Comparison of ENCODE assay signal across 24 cellular contexts in the genomic region with DNA sequence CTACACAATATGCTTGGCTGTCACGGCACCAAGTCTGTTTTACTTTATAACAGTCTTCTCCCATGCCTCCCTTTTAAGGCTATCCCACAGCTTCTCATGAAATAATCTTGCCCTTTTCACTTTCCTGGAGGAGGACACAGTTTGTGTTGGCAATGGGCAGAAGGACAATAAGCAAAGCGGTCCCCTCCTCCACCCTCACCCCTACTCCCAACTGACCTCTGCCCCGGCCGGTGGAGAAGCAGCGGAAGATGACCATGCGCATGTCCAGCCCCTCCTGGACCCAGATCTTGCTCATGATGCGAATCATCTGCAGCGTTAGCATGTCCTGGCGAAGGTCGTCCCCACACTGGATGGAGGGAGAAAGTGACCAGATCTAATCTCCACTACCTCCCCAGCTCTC. TPM values are rescaled to one million over a fixed set of nuclear protein-coding genes. Genes with fewer than 3 reads are reported as not detected.
DNase-seq lines count a peak whose midpoint lies in the region; ATAC-seq and TF ChIP-seq lines count a peak whose summit lies in the region.
"Had no signal": no experiment of that assay in that cellular context is flagged by ENCODE, and none has a peak within 500 bp of the region (broad histone marks: within the 10 kb centered on the region; RNA-seq: fewer than 3 reads in every experiment).

No MANE protein-coding gene starts in this region.

- no peaks in the 10 kb centered on the region for H3K27me3 Mint-ChIP-seq in stimulated activated naive B cell treated with anti-CD40 and anti-IgM and Interleukin-4, amounts not matched to agents 10 μg/mL and 1 μg/mL and 100 μg/mL, for 72 hours
- H3K27me3 Mint-ChIP-seq: activated naive CD8-positive, alpha-beta T cell treated with anti-CD3 and anti-CD28 coated beads, Interleukin-2, amount 10 ng/mL, durations not matched to agents 7 days and 5 days; activated T-helper 17 cell treated with anti-CD3 and anti-CD28 coated beads, Interleukin-2, amount 50 U/mL, for 72 hours; naive thymus-derived CD8-positive, alpha-beta T cell had no signal

- peaks cover 99% of the 10 kb centered on the region for H3K36me3 ChIP-seq in left ventricle myocardium inferior
- H3K36me3 ChIP-seq in mucosa of descending colon (ENCODE audit: low read depth), result peaks cover 7% of the 10 kb centered on the region

- no peak overlapping the region for H3K4me3 Mint-ChIP-seq in stimulated activated naive B cell treated with anti-CD40 and anti-IgM and Interleukin-4, amounts not matched to agents 10 μg/mL and 1 μg/mL and 100 μg/mL, for 72 hours
- H3K4me3 Mint-ChIP-seq: activated naive CD8-positive, alpha-beta T cell treated with anti-CD3 and anti-CD28 coated beads, Interleukin-2, amount 10 ng/mL, durations not matched to agents 7 days and 5 days; immature natural killer cell had no signal

- no peaks in the 10 kb centered on the region for H3K9me3 ChIP-seq in left ventricle myocardium inferior (replicated peaks)
- H3K9me3 ChIP-seq in mucosa of descending colon, result no peaks in the 10 kb centered on the region
- H3K9me3 ChIP-seq: A549; BLaER1 treated with 17β-estradiol and CSF1 and Interleukin-3, amounts not matched to agents 10 nM and 100 nM; lower lobe of right lung; upper lobe of left lung had no signal

- peaks cover 42 to 78% of the 10 kb centered on the region in 2 donors for H3K36me3 Mint-ChIP-seq in stimulated activated naive B cell treated with anti-CD40 and anti-IgM and Interleukin-4, amounts not matched to agents 10 μg/mL and 1 μg/mL and 100 μg/mL, for 72 hours

- no peaks in the 10 kb centered on the region for H3K27me3 ChIP-seq in left ventricle myocardium inferior (ENCODE audit: low read depth)
- H3K27me3 ChIP-seq: BLaER1 treated with 17β-estradiol and CSF1 and Interleukin-3, amounts not matched to agents 10 nM and 100 nM; upper lobe of left lung had no signal

- no peak for TF ChIP-seq CTCF in left ventricle myocardium inferior (IDR thresholded peaks at IDR 0.05; ENCODE audit: borderline replicate concordance)
- TF ChIP-seq CTCF in mucosa of descending colon (IDR thresholded peaks at IDR 0.05), result no peak

- peaks cover 0 to 8% of the 10 kb centered on the region in 2 donors for H3K4me1 Mint-ChIP-seq in stimulated activated naive B cell treated with anti-CD40 and anti-IgM and Interleukin-4, amounts not matched to agents 10 μg/mL and 1 μg/mL and 100 μg/mL, for 72 hours
- H3K4me1 Mint-ChIP-seq: immature natural killer cell had no signal

- intact Hi-C loops in left ventricle myocardium inferior (cut with micrococcal nuclease) (no loop called here), Right ventricle myocardium inferior (cut with DNase I) (no loop called here), mucosa of descending colon (cut with DNase I, micrococcal nuclease) (no loop called here)

- H3K4me1 ChIP-seq in left ventricle myocardium inferior, result peaks cover 77% of the 10 kb centered on the region
- H3K4me1 ChIP-seq in mucosa of descending colon (ENCODE audit: low read depth), result no peaks in the 10 kb centered on the region

- ATAC-seq in Right ventricle myocardium inferior (no peak), mucosa of descending colon (peak; percentile 11), esophagus mucosa (no peak)
- ATAC-seq in stimulated activated naive B cell treated with anti-CD40 and anti-IgM and Interleukin-4, amounts not matched to agents 10 μg/mL and 1 μg/mL and 100 μg/mL, for 72 hours (replicated peaks), result no peak
- ATAC-seq: A549; activated T-helper 17 cell treated with anti-CD3 and anti-CD28 coated beads, Interleukin-2, amount 50 U/mL, for 72 hours; lower lobe of right lung; naive thymus-derived CD8-positive, alpha-beta T cell had no signal

- DNase-seq in left ventricle myocardium inferior (no peak), Right ventricle myocardium inferior (ENCODE audit: missing footprints) (no peak), mucosa of descending colon (no peak), C1 segment of cervical spinal cord (lab: John Stamatoyannopoulos, UW) (no peak), Ammon's horn (ENCODE audit: low spot score) (no peak)
- no peak for DNase-seq in stimulated activated naive B cell treated with anti-CD40 and anti-IgM and Interleukin-4, amounts not matched to agents 10 μg/mL and 1 μg/mL and 100 μg/mL, for 72 hours
- DNase-seq in NK-92 treated with Interleukin-12 subunit alpha and Interleukin-12 subunit beta, amount 100 ng/mL, for 24 hours (lab: John Stamatoyannopoulos, UW), result no peak
- DNase-seq: activated naive CD8-positive, alpha-beta T cell treated with anti-CD3 and anti-CD28 coated beads, Interleukin-2, amount 10 ng/mL, durations not matched to agents 7 days and 5 days; dermis blood vessel endothelial cell; immature natural killer cell; lower lobe of right lung; naive thymus-derived CD8-positive, alpha-beta T cell; NCI-H2081 treated with DMSO at 0.1 percent for 48 hours; NCI-H446 treated with DMSO at 0.1 percent for 48 hours; posterior cingulate gyrus; RPMI8226; stimulated activated CD4-positive, alpha-beta T cell treated with anti-CD3 and anti-CD28 coated beads, Interleukin-12 subunit alpha, Interleukin-12 subunit beta, amount 100 ng/mL, for 4 hours; stimulated activated CD8-positive, alpha-beta memory T cell treated with anti-CD3 and anti-CD28 coated beads, Interleukin-4, amount 100 ng/mL, for 48 hours; upper lobe of left lung had no signal

- H3K4me3 ChIP-seq in left ventricle myocardium inferior, result no peak overlapping the region
- H3K4me3 ChIP-seq in mucosa of descending colon, result no peak overlapping the region
- H3K4me3 ChIP-seq: A549; BLaER1 treated with 17β-estradiol and CSF1 and Interleukin-3, amounts not matched to agents 10 nM and 100 nM; lower lobe of right lung; upper lobe of left lung had no signal

- peak overlapping the region; percentile 65 for H3K27ac Mint-ChIP-seq in stimulated activated naive B cell treated with anti-CD40 and anti-IgM and Interleukin-4, amounts not matched to agents 10 μg/mL and 1 μg/mL and 100 μg/mL, for 72 hours
- H3K27ac Mint-ChIP-seq: activated naive CD8-positive, alpha-beta T cell treated with anti-CD3 and anti-CD28 coated beads, Interleukin-2, amount 10 ng/mL, durations not matched to agents 7 days and 5 days had no signal

- no peaks in the 10 kb centered on the region for H3K9me3 Mint-ChIP-seq in stimulated activated naive B cell treated with anti-CD40 and anti-IgM and Interleukin-4, amounts not matched to agents 10 μg/mL and 1 μg/mL and 100 μg/mL, for 72 hours
- H3K9me3 Mint-ChIP-seq: activated naive CD8-positive, alpha-beta T cell treated with anti-CD3 and anti-CD28 coated beads, Interleukin-2, amount 10 ng/mL, durations not matched to agents 7 days and 5 days; activated T-helper 17 cell treated with anti-CD3 and anti-CD28 coated beads, Interleukin-2, amount 50 U/mL, for 72 hours; immature natural killer cell; naive thymus-derived CD8-positive, alpha-beta T cell had no signal

- H3K27ac ChIP-seq in left ventricle myocardium inferior (replicated peaks), result peak overlapping the region; percentile 71
- H3K27ac ChIP-seq: BLaER1 treated with 17β-estradiol and CSF1 and Interleukin-3, amounts not matched to agents 10 nM and 100 nM; KMS-11; lower lobe of right lung had no signal

RNA-seq across cellular contexts. Expression of a gene that starts 28.4 kb away (rescaled TPM):
- total RNA-seq in left ventricle myocardium inferior (20.5 TPM), Right ventricle myocardium inferior (21.0 TPM), mucosa of descending colon (10 to 100 TPM; 56.7 to 60.2 (median 60.1) TPM), esophagus mucosa (27.5 TPM)

RNA-seq across cellular contexts. Expression of a gene that starts 54.6 kb away (rescaled TPM):
- 18.5 TPM for total RNA-seq in left ventricle myocardium inferior
- total RNA-seq in Right ventricle myocardium inferior, result 22.7 TPM
- total RNA-seq in mucosa of descending colon, result 100 to 1,000 TPM in 1 of 3 donors, 10 to 100 TPM in 2; 66.5 to 117 (median 90.4) TPM
- total RNA-seq in esophagus mucosa, result 23.7 TPM
